In genomic region chr2:55111570-55112228, GRCh38 we compare ENCODE assay signal across 1 cellular context.
A peak's percentile ranks its signal among the peaks of the same experiment; 100 is the strongest.
TF ChIP-seq lines count a peak whose summit lies in the region.

No MANE protein-coding gene starts in this region.

TF ChIP-seq in HepG2, 621 proteins besides CTCF, POLR2A, EP300 and RAD21 (continued from another document):
- TF ChIP-seq, protein P1, sequence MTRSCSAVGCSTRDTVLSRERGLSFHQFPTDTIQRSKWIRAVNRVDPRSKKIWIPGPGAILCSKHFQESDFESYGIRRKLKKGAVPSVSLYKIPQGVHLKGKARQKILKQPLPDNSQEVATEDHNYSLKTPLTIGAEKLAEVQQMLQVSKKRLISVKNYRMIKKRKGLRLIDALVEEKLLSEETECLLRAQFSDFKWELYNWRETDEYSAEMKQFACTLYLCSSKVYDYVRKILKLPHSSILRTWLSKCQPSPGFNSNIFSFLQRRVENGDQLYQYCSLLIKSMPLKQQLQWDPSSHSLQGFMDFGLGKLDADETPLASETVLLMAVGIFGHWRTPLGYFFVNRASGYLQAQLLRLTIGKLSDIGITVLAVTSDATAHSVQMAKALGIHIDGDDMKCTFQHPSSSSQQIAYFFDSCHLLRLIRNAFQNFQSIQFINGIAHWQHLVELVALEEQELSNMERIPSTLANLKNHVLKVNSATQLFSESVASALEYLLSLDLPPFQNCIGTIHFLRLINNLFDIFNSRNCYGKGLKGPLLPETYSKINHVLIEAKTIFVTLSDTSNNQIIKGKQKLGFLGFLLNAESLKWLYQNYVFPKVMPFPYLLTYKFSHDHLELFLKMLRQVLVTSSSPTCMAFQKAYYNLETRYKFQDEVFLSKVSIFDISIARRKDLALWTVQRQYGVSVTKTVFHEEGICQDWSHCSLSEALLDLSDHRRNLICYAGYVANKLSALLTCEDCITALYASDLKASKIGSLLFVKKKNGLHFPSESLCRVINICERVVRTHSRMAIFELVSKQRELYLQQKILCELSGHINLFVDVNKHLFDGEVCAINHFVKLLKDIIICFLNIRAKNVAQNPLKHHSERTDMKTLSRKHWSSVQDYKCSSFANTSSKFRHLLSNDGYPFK (CRISPR knock-in tag; IDR thresholded peaks at IDR 0.05; ENCODE audit: borderline replicate concordance): 0 out of 2 replicates have a peak, but pooled peaks have one; percentile 33
TF ChIP-seq in HepG2: peak in this region for 63.
